In the genomic region with DNA sequence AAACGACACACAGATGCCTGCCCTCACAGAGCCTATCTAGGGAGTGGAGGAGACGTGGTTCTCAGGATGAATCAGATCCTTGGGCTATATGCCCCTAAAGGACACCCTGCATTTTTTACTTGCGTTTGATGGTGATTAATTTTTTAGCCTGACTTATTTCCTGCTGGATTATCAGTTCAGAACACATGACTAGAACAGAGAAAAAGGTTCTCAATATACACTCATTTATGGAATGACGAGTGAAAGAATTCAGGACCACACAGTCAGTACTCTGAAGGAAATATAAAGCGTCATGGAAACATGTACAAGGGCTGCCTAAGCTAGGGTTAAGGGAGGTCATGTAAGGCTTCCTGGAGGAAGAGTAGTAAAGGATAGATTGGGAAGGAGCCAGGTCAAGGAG, we compare ENCODE assay signal across 29 cellular contexts.
DNase-seq lines count a peak whose midpoint lies in the region; ATAC-seq and TF ChIP-seq lines count a peak whose summit lies in the region.
"Had no signal": no experiment of that assay in that cellular context is flagged by ENCODE, and none has a peak within 500 bp of the region (broad histone marks: within the 10 kb centered on the region; RNA-seq: fewer than 3 reads in every experiment).

No MANE protein-coding gene starts in this region.

- no peaks in the 10 kb centered on the region for H3K79me2 ChIP-seq in ACC112 (ENCODE audit: control insufficient read depth, insufficient read depth, low read length, unreplicated experiment)

- TF ChIP-seq POLR2A in IMR-90 (IDR thresholded peaks at IDR 0.05; ENCODE audit: low read depth, low read length) (no peak), transverse colon (IDR thresholded peaks at IDR 0.05) (no peak)

- H3K4me1 ChIP-seq in ACC112 (ENCODE audit: control insufficient read depth, insufficient read depth, low read length, unreplicated experiment) (peaks cover 11% of the 10 kb centered on the region), IMR-90 (ENCODE audit: control insufficient read depth, insufficient read depth, low read length) (no peaks in the 10 kb centered on the region), transverse colon (peaks cover 0 to 3% (median 0%) of the 10 kb centered on the region in 4 donors)
- H3K4me1 ChIP-seq: A549, pancreas, upper lobe of right lung had no signal

- no peaks in the 10 kb centered on the region for H3K36me3 ChIP-seq in ACC112 (ENCODE audit: insufficient read depth, low read length)
- H3K36me3 ChIP-seq in IMR-90 (ENCODE audit: control insufficient read depth, insufficient read depth, low read length), result no peaks in the 10 kb centered on the region
- no peaks in the 10 kb centered on the region for H3K36me3 ChIP-seq in transverse colon
- H3K36me3 ChIP-seq: esophagus squamous epithelium, pancreas, upper lobe of right lung had no signal

- no peak overlapping the region for H3K9ac ChIP-seq in IMR-90 (ENCODE audit: low read depth, low read length)

- no peak overlapping the region for H4K8ac ChIP-seq in IMR-90 (ENCODE audit: low read depth in 2 of 2, low read length in 2 of 2)

- no peak for TF ChIP-seq RAD21 in IMR-90 (IDR thresholded peaks at IDR 0.05; ENCODE audit: low read length)

- H2BK5ac ChIP-seq in IMR-90 (ENCODE audit: low read depth, low read length, poor library complexity, severe bottlenecking), result no peak overlapping the region

- POLR2A ChIA-PET in IMR-90 (lab: Charles Lee; ENCODE audit: unreplicated experiment), result no interaction called here

- WGBS in IMR-90 (ENCODE audit: extremely low coverage in 2 of 2, insufficient read length in 1 of 2), 2 experiments, result 83% methylated on average over 1 of the region's 5 CpGs; no CpG with 5 or more reads in 1 of the 2 experiments
- WGBS in transverse colon (ENCODE audit: low coverage in 1 of 2), 2 donors, result 49 to 63% methylated on average over 5 of the region's 5 CpGs

- dilution Hi-C loops in IMR-90 (cut with HindIII; ENCODE audit: low sequenced_read_pairs, unreplicated experiment), result no loop called here

- H3K56ac ChIP-seq in IMR-90 (ENCODE audit: extremely low read depth, insufficient read depth, low read length), result no peak overlapping the region

- intact Hi-C loops in IMR-90 (cut with micrococcal nuclease), result no loop called here
- intact Hi-C loops in transverse colon (cut with DNase I; ENCODE audit: low total_unique reads), result no loop called here

- H3K4me2 ChIP-seq in IMR-90 (ENCODE audit: low read depth, low read length), result no peak overlapping the region
- H3K4me2 ChIP-seq: A549 had no signal

- H3K9me3 ChIP-seq in IMR-90 (ENCODE audit: control insufficient read depth, insufficient read depth, low read length) (no peaks in the 10 kb centered on the region), transverse colon (no peaks in the 10 kb centered on the region)
- H3K9me3 ChIP-seq: A549, esophagus squamous epithelium, pancreas, upper lobe of right lung had no signal

- no peak overlapping the region for H4K5ac ChIP-seq in IMR-90 (ENCODE audit: low read depth, low read length)

- no peak for TF ChIP-seq CTCF in IMR-90 (conservative IDR thresholded peaks at IDR 0.05; ENCODE audit: low read depth, low read length)
- TF ChIP-seq CTCF in cardiac fibroblast (IDR thresholded peaks at IDR 0.05; ENCODE audit: low read depth, low read length), result no peak
- TF ChIP-seq CTCF in transverse colon (IDR thresholded peaks at IDR 0.05), result no peak

- peak overlapping the region; percentile 16; the same call in 1 of the 2 replicates for H2BK20ac ChIP-seq in IMR-90 (ENCODE audit: low read depth, low read length)

- H2BK15ac ChIP-seq in IMR-90 (ENCODE audit: low read depth, low read length), result no peak overlapping the region

- H3K4me3 ChIP-seq in ACC112 (ENCODE audit: low read depth, low read length) (no peak overlapping the region), IMR-90 (ENCODE audit: insufficient read depth, low read depth, low read length) (no peak overlapping the region), cardiac fibroblast (replicated peaks in 1 of 2; ENCODE audit: low read depth in 2 of 2, low read length in 2 of 2) (no peak overlapping the region), transverse colon (no peak overlapping the region)
- H3K4me3 ChIP-seq: A549, esophagus squamous epithelium, pancreas, upper lobe of right lung had no signal

- no peak overlapping the region for H2BK120ac ChIP-seq in IMR-90 (ENCODE audit: low read depth, low read length)

- ATAC-seq in IMR-90 (ENCODE audit: low read depth) (peak; percentile 50), GM21515 (IDR thresholded peaks at IDR 0.05; ENCODE audit: unreplicated experiment) (no peak), HG02623 (IDR thresholded peaks at IDR 0.05; ENCODE audit: unreplicated experiment) (no peak), GM21360 (IDR thresholded peaks at IDR 0.05; ENCODE audit: unreplicated experiment) (no peak)
- ATAC-seq: A549, natural killer cell, pancreas, sciatic nerve, upper lobe of right lung had no signal

- in situ Hi-C loops in IMR-90 (cut with MboI; ENCODE audit: low sequenced_read_pairs), result no loop called here
- in situ Hi-C loops in transverse colon (cut with MboI; ENCODE audit: low pct_ligation_motif_present in 1 of 4, low pct_unique_long_range_greater_than_20kb in 1 of 4, low sequenced_read_pairs in 3 of 4), result no loop called here

- no peaks in the 10 kb centered on the region for H3K79me1 ChIP-seq in IMR-90 (ENCODE audit: low read depth in 1 of 2, low read length in 2 of 2)

- H2AFZ ChIP-seq in ACC112 (ENCODE audit: low read length, unreplicated experiment) (no peak overlapping the region), IMR-90 (replicated peaks; ENCODE audit: low read length, poor library complexity) (peak overlapping the region; percentile 9)

- TF ChIP-seq EP300 in transverse colon (IDR thresholded peaks at IDR 0.05; ENCODE audit: low read depth), result no peak

- BruUV-seq in IMR-90 (replicated peaks; lab: Mats Ljungman, UMichigan), result no TSS peak

- H3K23ac ChIP-seq in IMR-90 (ENCODE audit: low read depth, low read length), result no peak overlapping the region

- no peak overlapping the region for H3K14ac ChIP-seq in IMR-90 (replicated peaks; ENCODE audit: low read depth, low read length)

- DNase-seq in IMR-90 (peak; percentile 28), cardiac fibroblast (ENCODE audit: low read depth in 2 of 2) (peak; percentile 64 to 70), hepatic stellate cell (ENCODE audit: low spot score) (peak; percentile 21), transverse colon (no peak)
- DNase-seq: activated CD4-positive, alpha-beta T cell treated with anti-CD3 and anti-CD28 coated beads for 1 hour; activated naive CD4-positive, alpha-beta T cell treated with anti-CD3 and anti-CD28 coated beads, Interleukin-2, amount 10 ng/mL, durations not matched to agents 7 days and 5 days; activated T-cell treated with anti-CD3 and anti-CD28 coated beads, Interleukin-2, amount 50 U/mL, for 48 hours; COR-L47; DND-41; effector CD4-positive, alpha-beta T cell; esophagus squamous epithelium; H9; head of caudate nucleus; Kasumi-1; natural killer cell; NCI-H1930; NCI-H82; OCI-M1; pancreas; SHP77; stimulated activated CD8-positive, alpha-beta memory T cell treated with anti-CD3 and anti-CD28 coated beads, Interleukin-4, amount 100 ng/mL, for 48 hours; T-helper 1 cell; upper lobe of right lung had no signal

- H3K9me1 ChIP-seq in IMR-90 (ENCODE audit: insufficient read depth, low read length), result no peaks in the 10 kb centered on the region

- H3K4ac ChIP-seq in IMR-90 (ENCODE audit: low read depth, low read length), result no peak overlapping the region

- CTCF ChIA-PET in IMR-90 (lab: Yijun Ruan, JAX), result interaction anchor here (0.9 to 1.0 kb wide), 2 partner anchors 36 to 111 kb away, joined by 3 to 4 read pairs; no protein-coding TSS in a partner anchor

- no peaks in the 10 kb centered on the region for H4K20me1 ChIP-seq in IMR-90 (ENCODE audit: insufficient read depth, low read length)

- no peak overlapping the region for H4K91ac ChIP-seq in IMR-90 (ENCODE audit: insufficient read depth, low read depth, low read length)

- H3K27me3 ChIP-seq in ACC112 (ENCODE audit: insufficient read depth, low read length), result no peaks in the 10 kb centered on the region
- H3K27me3 ChIP-seq in IMR-90 (ENCODE audit: control insufficient read depth, insufficient read depth, low read length), result peaks cover 2% of the 10 kb centered on the region
- no peaks in the 10 kb centered on the region for H3K27me3 ChIP-seq in transverse colon
- H3K27me3 ChIP-seq: esophagus squamous epithelium, pancreas, upper lobe of right lung had no signal

- no peak overlapping the region for H3K18ac ChIP-seq in IMR-90 (ENCODE audit: low read depth, low read length)

- 0 out of 2 replicates have a peak overlapping the region, but pooled peaks have one; percentile 3 for H3K27ac ChIP-seq in ACC112 (ENCODE audit: low read depth, low read length)
- no peak overlapping the region for H3K27ac ChIP-seq in IMR-90 (ENCODE audit: insufficient read depth, low read length)
- no peak overlapping the region for H3K27ac ChIP-seq in transverse colon
- H3K27ac ChIP-seq: A549, esophagus squamous epithelium, pancreas, upper lobe of right lung had no signal

- H2AK9ac ChIP-seq in IMR-90 (replicated peaks; ENCODE audit: low read depth, low read length, poor library complexity), result no peak overlapping the region

- no peak overlapping the region for H2AK5ac ChIP-seq in IMR-90 (ENCODE audit: low read depth, low read length)

TF ChIP-seq in IMR-90, 13 proteins besides CTCF, POLR2A, EP300 and RAD21:
- TF ChIP-seq, protein P1, sequence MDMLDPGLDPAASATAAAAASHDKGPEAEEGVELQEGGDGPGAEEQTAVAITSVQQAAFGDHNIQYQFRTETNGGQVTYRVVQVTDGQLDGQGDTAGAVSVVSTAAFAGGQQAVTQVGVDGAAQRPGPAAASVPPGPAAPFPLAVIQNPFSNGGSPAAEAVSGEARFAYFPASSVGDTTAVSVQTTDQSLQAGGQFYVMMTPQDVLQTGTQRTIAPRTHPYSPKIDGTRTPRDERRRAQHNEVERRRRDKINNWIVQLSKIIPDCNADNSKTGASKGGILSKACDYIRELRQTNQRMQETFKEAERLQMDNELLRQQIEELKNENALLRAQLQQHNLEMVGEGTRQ (IDR thresholded peaks at IDR 0.05; ENCODE audit: low read depth, low read length), result peak; percentile 3; the same call in 1 of the 2 replicates
- TF ChIP-seq MAZ (IDR thresholded peaks at IDR 0.05; ENCODE audit: borderline replicate concordance, low read depth, low read length), result no peak
